In the genomic region with DNA sequence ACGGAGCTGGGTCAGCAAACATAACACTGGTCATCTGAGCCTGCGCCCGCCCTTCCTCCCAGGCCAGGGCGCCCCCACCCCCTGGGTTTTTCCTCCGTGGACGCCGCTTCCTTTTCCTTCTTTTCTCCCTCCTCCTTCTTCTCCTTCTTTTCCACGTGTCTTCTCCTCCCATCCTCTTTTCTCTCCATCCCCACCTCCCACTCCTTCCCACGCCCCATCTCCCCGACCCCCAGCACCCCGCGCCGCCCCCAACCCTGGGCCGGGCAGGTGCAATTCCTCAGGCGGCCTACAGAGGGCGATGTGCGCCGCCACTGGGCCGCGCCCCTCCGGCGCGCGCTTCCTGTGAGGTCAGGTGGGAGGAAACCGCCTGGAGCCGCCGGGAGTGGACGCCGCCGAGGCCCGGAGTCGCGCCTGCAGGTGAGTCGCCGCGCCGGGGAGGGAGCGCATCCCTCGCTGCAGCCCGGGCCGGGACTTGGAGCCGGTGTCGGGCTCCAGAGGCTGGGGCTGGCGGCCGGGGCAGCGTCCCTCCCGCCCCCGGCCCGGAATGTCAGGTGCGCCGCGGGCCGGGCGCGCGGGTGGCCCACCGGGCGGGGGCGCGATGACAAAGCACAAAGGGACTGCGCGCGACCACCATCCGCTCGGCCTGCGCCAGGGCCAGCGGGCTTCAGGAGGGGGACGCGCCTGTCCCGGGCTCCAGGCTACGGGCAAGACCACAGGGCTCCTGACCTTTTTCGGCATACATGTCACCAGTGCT, we compare ENCODE assay signal across 8 cellular contexts. TPM values are rescaled to one million over a fixed set of nuclear protein-coding genes. Genes with fewer than 3 reads are reported as not detected.
DNase-seq lines count a peak whose midpoint lies in the region; ATAC-seq and TF ChIP-seq lines count a peak whose summit lies in the region.

A gene with protein sequence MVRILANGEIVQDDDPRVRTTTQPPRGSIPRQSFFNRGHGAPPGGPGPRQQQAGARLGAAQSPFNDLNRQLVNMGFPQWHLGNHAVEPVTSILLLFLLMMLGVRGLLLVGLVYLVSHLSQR (plus strand): TSS at position 351 of the 754 bp plus-strand sequence. CDS start 1,497 bp downstream, outside the sequence.

- ATAC-seq in GM18868 (IDR thresholded peaks at IDR 0.05; ENCODE audit: unreplicated experiment) = peak; percentile 52

- H3K36me3 Mint-ChIP-seq in endothelial cell (ENCODE audit: low read depth, unreplicated experiment) = peaks cover 21% of the 10 kb centered on the region

- H3K27me3 Mint-ChIP-seq in endothelial cell (ENCODE audit: unreplicated experiment) = peaks cover 14% of the 10 kb centered on the region

- H3K4me3 ChIP-seq in muscle layer of duodenum (ENCODE audit: low read depth in 1 of 2, low read length in 2 of 2) = peak within 1 kb of the TSS; percentile 48 to 62

- no peaks in the 10 kb centered on the region for H3K9me3 Mint-ChIP-seq in endothelial cell (ENCODE audit: unreplicated experiment)

- H3K27me3 ChIP-seq in muscle layer of duodenum (ENCODE audit: low read depth, low read length) = no peaks in the 10 kb centered on the region

- H3K27ac Mint-ChIP-seq in endothelial cell (ENCODE audit: unreplicated experiment) = no peak within 1 kb of the TSS

- TF ChIP-seq CTCF in 22Rv1 (IDR thresholded peaks at IDR 0.05) (peak; percentile 100), endothelial cell (IDR thresholded peaks at IDR 0.05; ENCODE audit: unreplicated experiment) (peak; percentile 100)

- peaks cover 4% of the 10 kb centered on the region for H3K4me1 Mint-ChIP-seq in endothelial cell (ENCODE audit: unreplicated experiment)

- peaks cover 0 to 16% of the 10 kb centered on the region in 2 donors for H3K4me1 ChIP-seq in muscle layer of duodenum (ENCODE audit: control insufficient read depth in 1 of 2, insufficient read depth in 2 of 2, low read length in 2 of 2)

- no peaks in the 10 kb centered on the region for H3K9me3 ChIP-seq in muscle layer of duodenum (ENCODE audit: control insufficient read depth in 1 of 2, low read length in 2 of 2)

- no peaks in the 10 kb centered on the region for H3K36me3 ChIP-seq in muscle layer of duodenum (ENCODE audit: control insufficient read depth in 1 of 2, insufficient read depth in 2 of 2, low read length in 2 of 2)

- peak within 1 kb of the TSS; percentile 81 for H3K4me3 Mint-ChIP-seq in endothelial cell (ENCODE audit: unreplicated experiment)

- H3K27ac ChIP-seq in 22Rv1 = peak within 1 kb of the TSS; percentile 35
- H3K27ac ChIP-seq in muscle layer of duodenum (ENCODE audit: low read length) = no peak within 1 kb of the TSS

- DNase-seq in NCI-H2196 treated with DMSO at 0.1 percent for 48 hours (lab: John Stamatoyannopoulos, UW; ENCODE audit: unreplicated experiment) = peak; percentile 17
- DNase-seq in activated CD8-positive, alpha-beta memory T cell treated with anti-CD3 and anti-CD28 coated beads, Interleukin-2, amount 50 U/mL, for 1 hour (ENCODE audit: extremely low read depth) = peak; percentile 17
- DNase-seq in endothelial cell (ENCODE audit: low spot score) = peak; percentile 71
- peak; percentile 44 for DNase-seq in stimulated activated CD8-positive, alpha-beta memory T cell treated with anti-CD3 and anti-CD28 coated beads, Interleukin-7, amount 100 ng/mL, for 24 hours (ENCODE audit: low read depth)
- DNase-seq in cerebellar nuclear complex (lab: John Stamatoyannopoulos, UW) = no peak

RNA-seq across cellular contexts. Expression of the gene that starts here (rescaled TPM):
- total RNA-seq in endothelial cell (ENCODE audit: unreplicated experiment) = 7.1 TPM

Comparison
In these comparisons a context has a peak if more than half of its experiments do, and no peak if none do; other contexts are left out.
1. DNase-seq: peak in NCI-H2196 treated with DMSO at 0.1 percent for 48 hours (single experiment), activated CD8-positive, alpha-beta memory T cell treated with anti-CD3 and anti-CD28 coated beads, Interleukin-2, amount 50 U/mL, for 1 hour (single experiment), endothelial cell (single experiment) and stimulated activated CD8-positive, alpha-beta memory T cell treated with anti-CD3 and anti-CD28 coated beads, Interleukin-7, amount 100 ng/mL, for 24 hours (single experiment); none in cerebellar nuclear complex (0 of 2).